In the genomic region with DNA sequence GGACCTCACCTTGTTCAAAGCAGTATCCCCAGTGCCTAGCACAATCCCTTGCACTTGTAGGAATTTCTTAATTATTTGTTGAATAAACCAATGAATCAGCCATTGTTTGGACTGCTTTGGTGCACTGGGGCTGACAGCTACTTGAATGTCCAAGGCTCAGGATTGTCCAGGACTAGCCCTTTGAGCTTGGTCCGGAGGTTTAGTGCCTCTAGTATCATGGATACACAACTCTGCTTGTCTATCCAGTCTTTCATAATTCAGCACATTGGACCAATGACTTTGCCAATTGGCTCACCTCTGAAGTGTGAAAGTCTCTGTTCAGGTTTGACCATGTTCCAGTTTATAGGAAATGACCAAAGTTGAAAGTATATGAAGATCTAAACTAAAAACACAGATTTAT, we compare ENCODE assay signal across 15 cellular contexts. TPM values are rescaled to one million over a fixed set of nuclear protein-coding genes. Genes with fewer than 3 reads are reported as not detected.
"Had no signal": no experiment of that assay in that cellular context is flagged by ENCODE, and none has a peak within 500 bp of the region (broad histone marks: within the 10 kb centered on the region; RNA-seq: fewer than 3 reads in every experiment).

No MANE protein-coding gene starts in this region.

RNA-seq across cellular contexts. Expression of a gene that starts 27.1 kb away (rescaled TPM):
- total RNA-seq: activated B cell treated with CpG ODN at 0.5 μM for 24 hours; activated CD4-positive, alpha-beta memory T cell treated with anti-CD3 and anti-CD28 coated beads for 36 hours; activated CD4-positive, alpha-beta memory T cell treated with anti-CD3 and anti-CD28 coated beads, Interleukin-2, amount 10 ng/mL, durations not matched to agents 7 days and 5 days; activated CD4-positive, alpha-beta T cell treated with anti-CD3 and anti-CD28 coated beads for 36 hours; activated CD4-positive, alpha-beta T cell treated with anti-CD3 and anti-CD28 coated beads, Interleukin-2, amount 10 ng/mL, durations not matched to agents 24 days and 14 days; activated CD4-positive, alpha-beta T cell treated with anti-CD3 and anti-CD28 coated beads, Interleukin-2, amount 10 ng/mL, durations not matched to agents 7 days and 5 days; activated CD8-positive, alpha-beta memory T cell treated with anti-CD3 and anti-CD28 coated beads for 36 hours; activated CD8-positive, alpha-beta memory T cell treated with anti-CD3 and anti-CD28 coated beads, Interleukin-2, amount 10 ng/mL, durations not matched to agents 7 days and 5 days; activated CD8-positive, alpha-beta T cell treated with anti-CD3 and anti-CD28 coated beads for 36 hours; activated CD8-positive, alpha-beta T cell treated with anti-CD3 and anti-CD28 coated beads, Interleukin-2, amount 10 ng/mL, durations not matched to agents 7 days and 5 days; T-cell; T-helper 1 cell treated with Interleukin-12 subunit alpha and Interleukin-12 subunit beta and Interleukin-4 antibody, amounts not matched to agents 30 ng/mL and 1 ng/mL, for 36 hours; T-helper 17 cell; T-helper 2 cell treated with Interferon-gamma antibody and Interleukin-4, amounts not matched to agents 100 ng/mL and 5 ng/mL, for 36 hours; WTC11 had no signal
